ENCODE assay signal across 22 cellular contexts in the genomic region with DNA sequence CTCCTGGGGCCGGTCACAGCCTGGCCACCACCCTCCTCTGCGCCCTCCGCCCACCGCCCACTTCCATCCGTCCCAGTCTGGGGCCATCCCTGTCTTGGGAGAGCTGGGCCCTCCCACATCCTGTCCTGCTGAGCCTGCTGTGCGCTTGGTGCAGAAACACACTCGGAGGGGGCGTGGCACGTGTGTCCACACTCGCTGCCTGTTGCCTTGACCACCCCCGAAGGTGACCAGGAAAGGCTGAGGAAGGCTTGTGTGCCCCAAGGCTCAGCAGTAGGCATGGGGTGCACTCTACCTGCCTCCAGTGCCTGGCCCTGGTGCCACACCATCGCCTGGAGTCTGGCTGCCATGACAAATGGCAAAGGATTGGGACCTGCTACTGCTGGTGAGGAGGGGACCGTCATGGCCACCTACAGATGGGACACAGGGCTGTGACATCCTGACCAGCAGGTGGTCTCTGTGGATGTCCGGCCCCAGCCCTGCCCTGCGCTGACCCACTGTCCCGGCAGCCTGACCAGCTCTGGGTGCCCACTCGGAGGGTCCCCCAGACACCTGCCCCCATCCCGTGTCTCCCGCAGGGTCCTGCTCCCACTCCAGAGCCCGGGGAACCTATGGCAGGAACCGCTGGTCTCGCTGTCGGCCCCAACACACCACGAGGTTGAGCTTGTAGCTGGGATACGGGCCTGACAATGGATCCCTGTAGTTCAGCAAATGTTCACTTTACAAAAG. TPM values are rescaled to one million over a fixed set of nuclear protein-coding genes. Genes with fewer than 3 reads are reported as not detected.
DNase-seq lines count a peak whose midpoint lies in the region; ATAC-seq, FAIRE-seq and TF ChIP-seq lines count a peak whose summit lies in the region.
"Had no signal": no experiment of that assay in that cellular context is flagged by ENCODE, and none has a peak within 500 bp of the region (broad histone marks: within the 10 kb centered on the region; RNA-seq: fewer than 3 reads in every experiment).

No MANE protein-coding gene starts in this region.

- BruUV-seq in GM12878 (replicated peaks; lab: Mats Ljungman, UMichigan), result no TSS peak

- POLR2A ChIA-PET in GM12878 (lab: Charles Lee), result interaction anchor here (1.3 to 2.8 kb wide), 2 partner anchors 11 to 36 kb away, joined by 3 to 9 read pairs; no protein-coding TSS in a partner anchor

- H3K9ac ChIP-seq in GM12878 (ENCODE audit: control insufficient read depth, insufficient read depth, low read length), result no peak overlapping the region

- SMC1A ChIA-PET in GM12878 (lab: Charles Lee; ENCODE audit: uncharacterized antibody, unreplicated experiment), result interaction anchor here (6.1 kb wide), 1 partner anchor 36 kb away, joined by 56 read pairs; no protein-coding TSS in a partner anchor

- no peak overlapping the region for H3K4me2 ChIP-seq in GM12878 (ENCODE audit: control insufficient read depth, insufficient read depth)
- H3K4me2 ChIP-seq: PC-9 had no signal

- CTCF ChIA-PET in GM12878 (lab: Yijun Ruan, JAX), result interaction anchor here (0.9 to 5.5 kb wide), 3 partner anchors 11 to 36 kb away, joined by 3 to 80 read pairs (median 4); no protein-coding TSS in a partner anchor

- FAIRE-seq in GM12878 (lab: Jason Lieb, UNC), result no peak
- FAIRE-seq: G401.6, GM12891, GM18507 had no signal

- no peaks in the 10 kb centered on the region for H3K27me3 ChIP-seq in GM12878 (replicated peaks in 1 of 2; ENCODE audit: control insufficient read depth in 2 of 2, insufficient read depth in 2 of 2, low read length in 1 of 2)
- H3K27me3 ChIP-seq in right cardiac atrium (ENCODE audit: control insufficient read depth, insufficient read depth), result no peaks in the 10 kb centered on the region
- H3K27me3 ChIP-seq in spleen (replicated peaks in 1 of 7), result no peaks in the 10 kb centered on the region

- H3K79me2 ChIP-seq in GM12878 (ENCODE audit: control insufficient read depth, insufficient read depth, low read length), result no peaks in the 10 kb centered on the region

- WGBS in GM12878 (ENCODE audit: insufficient coverage, insufficient replicate concordance, low lambda C conversion rate, missing lambda C conversion rate), result 98% methylated on average over 25 of the region's 25 CpGs
- WGBS in right cardiac atrium, result 77% methylated on average over 25 of the region's 25 CpGs
- 82 to 91% (median 84%) methylated on average over 20 to 25 of the region's 25 CpGs for WGBS in spleen, 5 donors

- H3K9me3 ChIP-seq in GM12878 (replicated peaks; ENCODE audit: control insufficient read depth, insufficient read depth, low read length) (no peaks in the 10 kb centered on the region), right cardiac atrium (ENCODE audit: control insufficient read depth, low read length) (no peaks in the 10 kb centered on the region), spleen (no peaks in the 10 kb centered on the region)

- intact Hi-C loops in Right ventricle myocardium inferior (cut with DNase I), result no loop called here
- intact Hi-C loops in left cardiac atrium (cut with DNase I), result no loop called here
- intact Hi-C loops in GM12878 (cut with micrococcal nuclease; ENCODE audit: unreplicated experiment), result no loop called here
- intact Hi-C loops in right cardiac atrium (cut with DNase I), result no loop called here
- intact Hi-C loops in spleen (cut with DNase I; ENCODE audit: low total_unique reads), result no loop called here

- no peak for TF ChIP-seq RAD21 in GM12878 (IDR thresholded peaks at IDR 0.05; ENCODE audit: insufficient read depth, low read depth, low read length)

- no peak for TF ChIP-seq EP300 in GM12878 (IDR thresholded peaks at IDR 0.05; ENCODE audit: borderline replicate concordance in 1 of 2, control insufficient read depth in 1 of 2, low read depth in 2 of 2, low read length in 2 of 2)

- H3K36me3 ChIP-seq in GM12878 (ENCODE audit: control insufficient read depth in 2 of 2, insufficient read depth in 2 of 2, low read length in 1 of 2) (peaks cover 5 to 33% of the 10 kb centered on the region in 2 experiments; a peak in 3 of 4 replicates), spleen (peaks cover 0 to 99% (median 70%) of the 10 kb centered on the region in 6 donors)

- in situ Hi-C loops in GM12878 (cut with MboI), result no loop called here

- TF ChIP-seq CTCF in GM12878 (IDR thresholded peaks at IDR 0.05 in 2 of 3, conservative IDR thresholded peaks at IDR 0.05 in 1 of 3; ENCODE audit: control insufficient read depth in 2 of 3, extremely low read depth in 1 of 3, insufficient read depth in 1 of 3, low read depth in 3 of 3, low read length in 3 of 3) (no peak), spleen (IDR thresholded peaks at IDR 0.05 in 8 of 11, conservative IDR thresholded peaks at IDR 0.05 in 3 of 11) (no peak)

- H4K20me1 ChIP-seq in GM12878 (ENCODE audit: control insufficient read depth, insufficient read depth), result no peaks in the 10 kb centered on the region

- H3K4me1 ChIP-seq in GM12878 (ENCODE audit: control insufficient read depth, insufficient read depth, low read length) (no peaks in the 10 kb centered on the region), right cardiac atrium (ENCODE audit: control insufficient read depth, insufficient read depth, low read length) (no peaks in the 10 kb centered on the region), spleen (peaks cover 0 to 80% (median 34%) of the 10 kb centered on the region in 6 donors)

- H2AFZ ChIP-seq in GM12878 (ENCODE audit: control insufficient read depth, low read depth, low read length), result no peak overlapping the region
- H2AFZ ChIP-seq: PC-9 had no signal

- DNase-seq in Right ventricle myocardium inferior (ENCODE audit: missing footprints) (peak; percentile 60), left cardiac atrium (no peak), GM12878 (ENCODE audit: low read depth, low spot score) (no peak), right cardiac atrium (peak; percentile 11 to 44 (median 32)), spleen (peak; percentile 79), NCI-H1694 treated with DMSO at 0.1 percent for 48 hours (lab: John Stamatoyannopoulos, UW) (no peak), T-helper 9 cell (no peak)
- no peak for DNase-seq in stimulated activated CD4-positive, alpha-beta T cell treated with anti-CD3 and anti-CD28 coated beads, Interleukin-1b, Interleukin-23, amount 100 ng/mL, for 48 hours
- DNase-seq: C1 segment of cervical spinal cord, DND-41, Kasumi-1, MM.1S, NCI-H1092 treated with DMSO at 0.1 percent for 48 hours, NCI-H187 treated with DMSO at 0.1 percent for 48 hours, NCI-H2171, NCI-H446 treated with DMSO at 0.1 percent for 48 hours, NCI-H82, PC-9 had no signal

- ATAC-seq in Right ventricle myocardium inferior, result no peak
- no peak for ATAC-seq in left cardiac atrium
- ATAC-seq in GM12878, result no peak
- no peak for ATAC-seq in right cardiac atrium
- ATAC-seq: SK-N-SH treated with all-trans-retinoic acid at 6 μM for 48 hours had no signal

- RAD21 ChIA-PET in GM12878 (lab: Charles Lee; ENCODE audit: unreplicated experiment), result interaction anchor here (0.6 to 1.3 kb wide), 2 partner anchors 36 to 53 kb away, joined by 3 to 4 read pairs; no protein-coding TSS in a partner anchor

- H3K4me3 ChIP-seq in GM12878 (no peak overlapping the region), right cardiac atrium (ENCODE audit: low read length) (no peak overlapping the region), spleen (no peak overlapping the region)
- H3K4me3 ChIP-seq: PC-9 had no signal

- peak; percentile 30 for TF ChIP-seq POLR2A in GM12878 (IDR thresholded peaks at IDR 0.05; ENCODE audit: low read depth, low read length)
- TF ChIP-seq POLR2A in spleen (IDR thresholded peaks at IDR 0.05), result no peak

- H3K27ac ChIP-seq in GM12878 (ENCODE audit: control insufficient read depth, insufficient read depth) (no peak overlapping the region), right cardiac atrium (ENCODE audit: low read length) (no peak overlapping the region), spleen (peak overlapping the region in 4 of 8 donors; percentile 15 to 75 (median 50))
- H3K27ac ChIP-seq: PC-9 had no signal

RNA-seq across cellular contexts. Expression of a gene that starts 23.2 kb away (rescaled TPM):
- total RNA-seq in Right ventricle myocardium inferior, result 160 TPM
- 100 to 1,000 TPM; 181 to 195 TPM for total RNA-seq in left cardiac atrium
- 40.3 and 40.4 TPM in 2 replicates for total RNA-seq in GM12878 (2013; cell fraction: nucleolus; rRNA removed)
- total RNA-seq in GM12878 (2014; rRNA removed), result 46.9 and 48.0 TPM in 2 replicates
- 30.2 and 33.4 TPM in 2 replicates for total RNA-seq in GM12878 (2014; rRNA removed; fragmentation: Illumina TruSeq; extraction: Trizol)
- total RNA-seq in GM12878 (2021), result 45.5 and 46.7 TPM in 2 replicates
- 19.6 TPM for polyA plus RNA-seq in GM12878 (2011; ENCODE audit: low read depth)
- 44.2 and 49.2 TPM in 2 replicates for polyA plus RNA-seq in GM12878 (2011; rRNA removed)
- 39.6 and 41.6 TPM in 2 replicates for polyA plus RNA-seq in GM12878 (2011; cell fraction: cytosol; rRNA removed)
- 46.1 and 56.8 TPM in 2 replicates for polyA plus RNA-seq in GM12878 (2011; cell fraction: nucleus; rRNA removed)
- 28.3 and 33.6 TPM in 2 replicates for polyA plus RNA-seq in GM12878 (2012)
- 33.2 and 33.8 TPM in 2 replicates for polyA plus RNA-seq in GM12878 (2014; fragmentation: Illumina TruSeq; extraction: Trizol)
- polyA plus RNA-seq in GM12878 (2014; fragmentation: Nextera tagmentation; extraction: Ambion mirVana), result 10 to 100 TPM in 1 of 2 experiments, 1 to 10 TPM in 1; 2.4 to 10.4 TPM
- polyA plus RNA-seq in GM12878 (2014; rRNA removed), result 39.3 and 43.4 TPM in 2 replicates
- polyA plus RNA-seq in GM12878 (2016; fragmentation: Nextera tagmentation; extraction: Ambion mirVana), result 10 to 100 TPM; 49.5 to 56.4 TPM
- polyA minus RNA-seq in GM12878 (2011; rRNA and poly(A)+ RNA removed), result 19.2 and 29.2 TPM in 2 replicates
- polyA minus RNA-seq in GM12878 (2011; cell fraction: cytosol; rRNA and poly(A)+ RNA removed), result 16.7 and 22.1 TPM in 2 replicates
- 11.8 and 15.6 TPM in 2 replicates for polyA minus RNA-seq in GM12878 (2011; cell fraction: nucleus; rRNA and poly(A)+ RNA removed)
- 100 to 1,000 TPM; 192 to 206 (median 197) TPM for total RNA-seq in right cardiac atrium
- 172 TPM for polyA plus RNA-seq in right cardiac atrium
- total RNA-seq in spleen, result 100 to 1,000 TPM; 121 to 189 (median 165) TPM
- polyA plus RNA-seq in spleen, result 10 to 100 TPM; 57.6 to 69.3 (median 64.9) TPM

RNA-seq across cellular contexts. Expression of a gene that starts 24.0 kb away (rescaled TPM):
- total RNA-seq in Right ventricle myocardium inferior, result 36.7 TPM
- 10 to 100 TPM; 31.5 to 70.7 TPM for total RNA-seq in left cardiac atrium
- total RNA-seq in GM12878 (2013; cell fraction: nucleolus; rRNA removed), result 316 and 431 TPM in 2 replicates
- 85.3 and 101 TPM in 2 replicates for total RNA-seq in GM12878 (2014; rRNA removed)
- total RNA-seq in GM12878 (2014; rRNA removed; fragmentation: Illumina TruSeq; extraction: Trizol), result 25.2 and 31.3 TPM in 2 replicates
- 162 and 172 TPM in 2 replicates for total RNA-seq in GM12878 (2021)
- polyA plus RNA-seq in GM12878 (2011; ENCODE audit: low read depth), result 46.7 TPM
- 31.3 and 57.2 TPM in 2 replicates for polyA plus RNA-seq in GM12878 (2011; rRNA removed)
- polyA plus RNA-seq in GM12878 (2011; cell fraction: cytosol; rRNA removed), result 131 and 135 TPM in 2 replicates
- polyA plus RNA-seq in GM12878 (2011; cell fraction: nucleus; rRNA removed), result 271 and 308 TPM in 2 replicates
- polyA plus RNA-seq in GM12878 (2012), result 78.4 and 88.1 TPM in 2 replicates
- 17.2 and 38.7 TPM in 2 replicates for polyA plus RNA-seq in GM12878 (2014; fragmentation: Illumina TruSeq; extraction: Trizol)
- 10 to 100 TPM in 1 of 2 experiments, 1 to 10 TPM in 1; 8.0 to 19.8 TPM for polyA plus RNA-seq in GM12878 (2014; fragmentation: Nextera tagmentation; extraction: Ambion mirVana)
- 60.6 and 67.5 TPM in 2 replicates for polyA plus RNA-seq in GM12878 (2014; rRNA removed)
- 100 to 1,000 TPM; 120 to 128 TPM for polyA plus RNA-seq in GM12878 (2016; fragmentation: Nextera tagmentation; extraction: Ambion mirVana)
- 34.5 and 84.6 TPM in 2 replicates for polyA minus RNA-seq in GM12878 (2011; rRNA and poly(A)+ RNA removed)
- 49.2 and 68.0 TPM in 2 replicates for polyA minus RNA-seq in GM12878 (2011; cell fraction: cytosol; rRNA and poly(A)+ RNA removed)
- polyA minus RNA-seq in GM12878 (2011; cell fraction: nucleus; rRNA and poly(A)+ RNA removed), result 58.9 and 82.0 TPM in 2 replicates
- 10 to 100 TPM; 19.1 to 46.5 (median 33.7) TPM for total RNA-seq in right cardiac atrium
- 11.9 TPM for polyA plus RNA-seq in right cardiac atrium
- 100 to 1,000 TPM; 285 to 754 (median 415) TPM for total RNA-seq in spleen
- polyA plus RNA-seq in spleen, result 100 to 1,000 TPM in 2 of 3 donors, 10 to 100 TPM in 1; 92.1 to 332 (median 250) TPM

RNA-seq across cellular contexts. Expression of a gene that starts 43.1 kb away (rescaled TPM):
- total RNA-seq in Right ventricle myocardium inferior, result 66.5 TPM
- 10 to 100 TPM; 26.1 to 28.6 TPM for total RNA-seq in left cardiac atrium
- total RNA-seq in GM12878 (2013; cell fraction: nucleolus; rRNA removed), result 6.2 and 8.6 TPM in 2 replicates
- 39.4 and 40.2 TPM in 2 replicates for total RNA-seq in GM12878 (2014; rRNA removed)
- total RNA-seq in GM12878 (2014; rRNA removed; fragmentation: Illumina TruSeq; extraction: Trizol), result 17.0 and 18.0 TPM in 2 replicates
- total RNA-seq in GM12878 (2021), result 81.3 and 83.2 TPM in 2 replicates
- polyA plus RNA-seq in GM12878 (2011; ENCODE audit: low read depth), result 6.3 TPM
- polyA plus RNA-seq in GM12878 (2011; rRNA removed), result 14.8 and 27.7 TPM in 2 replicates
- polyA plus RNA-seq in GM12878 (2011; cell fraction: cytosol; rRNA removed), result 32.2 and 59.0 TPM in 2 replicates
- polyA plus RNA-seq in GM12878 (2011; cell fraction: nucleus; rRNA removed), result 33.4 and 49.2 TPM in 2 replicates
- 22.6 and 22.7 TPM in 2 replicates for polyA plus RNA-seq in GM12878 (2012)
- polyA plus RNA-seq in GM12878 (2014; fragmentation: Illumina TruSeq; extraction: Trizol), result 1.7 and 5.9 TPM in 2 replicates
- 1 to 10 TPM in 1 of 2 experiments, under 1 TPM in 1; 0.69 to 5.5 TPM for polyA plus RNA-seq in GM12878 (2014; fragmentation: Nextera tagmentation; extraction: Ambion mirVana)
- polyA plus RNA-seq in GM12878 (2014; rRNA removed), result 53.6 and 62.2 TPM in 2 replicates
- polyA plus RNA-seq in GM12878 (2016; fragmentation: Nextera tagmentation; extraction: Ambion mirVana), result 10 to 100 TPM; 69.2 to 75.5 TPM
- polyA minus RNA-seq in GM12878 (2011; rRNA and poly(A)+ RNA removed), result 10.2 and 16.9 TPM in 2 replicates
- 12.4 and 18.7 TPM in 2 replicates for polyA minus RNA-seq in GM12878 (2011; cell fraction: cytosol; rRNA and poly(A)+ RNA removed)
- 2.8 and 6.0 TPM in 2 replicates for polyA minus RNA-seq in GM12878 (2011; cell fraction: nucleus; rRNA and poly(A)+ RNA removed)
- 10 to 100 TPM; 19.2 to 26.5 (median 24.1) TPM for total RNA-seq in right cardiac atrium
- polyA plus RNA-seq in right cardiac atrium, result 25.1 TPM
- 10 to 100 TPM in 6 of 7 donors, 1 to 10 TPM in 1; 6.1 to 30.6 (median 26.4) TPM for total RNA-seq in spleen
- polyA plus RNA-seq in spleen, result 10 to 100 TPM; 16.4 to 35.4 (median 28.5) TPM

Comparison
In these comparisons a context has a peak if more than half of its experiments do, and no peak if none do; other contexts are left out.
1. DNase-seq: peak in Right ventricle myocardium inferior (single experiment), right cardiac atrium (3 of 3) and spleen (single experiment); none in left cardiac atrium (single experiment), GM12878 (single experiment), stimulated activated CD4-positive, alpha-beta T cell treated with anti-CD3 and anti-CD28 coated beads, Interleukin-1b, Interleukin-23, amount 100 ng/mL, for 48 hours (single experiment), NCI-H1694 treated with DMSO at 0.1 percent for 48 hours (single experiment) and T-helper 9 cell (single experiment).